8 cellular contexts compared by ENCODE assay signal in genomic region chr11:69643646-69644045, GRCh38. TPM values are rescaled to one million over a fixed set of nuclear protein-coding genes. Genes with fewer than 3 reads are reported as not detected.
DNase-seq lines count a peak whose midpoint lies in the region; ATAC-seq, FAIRE-seq and TF ChIP-seq lines count a peak whose summit lies in the region.

No MANE protein-coding gene starts in this region.

- no peaks in the 10 kb centered on the region for H3K27me3 Mint-ChIP-seq in Caco-2 (ENCODE audit: insufficient read depth, unreplicated experiment)

- peak overlapping the region; percentile 96 for H3K4me3 Mint-ChIP-seq in Caco-2 (ENCODE audit: unreplicated experiment)

- peak overlapping the region; percentile 9; the same call in 1 of the 2 replicates for H3K4me3 ChIP-seq in Caco-2 (ENCODE audit: low read depth, low read length)
- peak overlapping the region; percentile 46 to 84 (median 68) for H3K4me3 ChIP-seq in pancreas

- H3K9me3 Mint-ChIP-seq in Caco-2 (ENCODE audit: unreplicated experiment), result no peaks in the 10 kb centered on the region

- CTCF ChIA-PET in Caco-2 (lab: Charles Lee), result interaction anchor here (0.8 to 1.6 kb wide), 8 partner anchors 27 to 542 kb away, joined by 3 to 9 read pairs (median 3); a partner anchor contains a TSS

- FAIRE-seq in pancreas (lab: Jason Lieb, UNC), result no peak

- peaks cover 13% of the 10 kb centered on the region for H3K4me1 Mint-ChIP-seq in Caco-2 (ENCODE audit: low read depth, unreplicated experiment)

- no peaks in the 10 kb centered on the region for H3K9me3 ChIP-seq in Caco-2
- no peaks in the 10 kb centered on the region for H3K9me3 ChIP-seq in pancreas

- no peaks in the 10 kb centered on the region for H3K27me3 ChIP-seq in Caco-2 (replicated peaks; ENCODE audit: control insufficient read depth, insufficient read depth, low read length)
- peaks cover 0 to 9% (median 0%) of the 10 kb centered on the region in 4 donors for H3K27me3 ChIP-seq in pancreas

- H3K36me3 ChIP-seq in Caco-2 (ENCODE audit: control insufficient read depth, insufficient read depth, low read length) (peaks cover 12% of the 10 kb centered on the region), pancreas (peaks cover 0 to 6% (median 0%) of the 10 kb centered on the region in 3 donors)

- peaks cover 10% of the 10 kb centered on the region for H3K4me1 ChIP-seq in Caco-2
- H3K4me1 ChIP-seq in pancreas, result peaks cover 0 to 18% (median 11%) of the 10 kb centered on the region in 3 donors

- H3K27ac ChIP-seq in epithelial cell of prostate (peak overlapping the region; percentile 86), pancreas (peak overlapping the region in 2 of 4 donors; percentile 67), substantia nigra (ENCODE audit: low read depth, low read length, poor library complexity, severe bottlenecking) (no peak overlapping the region)

- TF ChIP-seq CTCF in Caco-2 (IDR thresholded peaks at IDR 0.05; ENCODE audit: insufficient read depth in 1 of 2, low read depth in 1 of 2, low read length in 1 of 2, severe bottlenecking in 1 of 2, unreplicated experiment in 1 of 2) (no peak), pancreas (IDR thresholded peaks at IDR 0.05) (peak in 2 of 4 donors; percentile 3 to 11)

- DNase-seq in Caco-2, result peak in 1 of 2 experiments; percentile 44
- no peak for DNase-seq in epithelial cell of prostate (ENCODE audit: low read depth, low spot score)
- DNase-seq in pancreas, result peak in 1 of 6 donors; percentile 71
- DNase-seq in substantia nigra (lab: John Stamatoyannopoulos, UW), result no peak
- no peak for DNase-seq in AG08395 (ENCODE audit: low spot score)

- WGBS in pancreas, 2 donors, result 11 to 14% methylated on average over 26 to 27 of the region's 27 CpGs

- POLR2A ChIA-PET in Caco-2 (lab: Charles Lee), result interaction anchor here (1.4 kb wide), 1 partner anchor 355 kb away, joined by 3 read pairs; no protein-coding TSS in a partner anchor

- intact Hi-C loops in Caco-2 (cut with micrococcal nuclease; ENCODE audit: unreplicated experiment) (loop anchor here (1.0 kb wide), 4 partner anchors 206 to 542 kb away; no protein-coding TSS in a partner anchor), pancreas (cut with DNase I) (no loop called here)

- H3K27ac Mint-ChIP-seq in Caco-2 (ENCODE audit: unreplicated experiment), result peak overlapping the region; percentile 45

- peak in 1 of 4 donors; percentile 1 for ATAC-seq in pancreas
- no peak for ATAC-seq in HG03342 (IDR thresholded peaks at IDR 0.05; ENCODE audit: unreplicated experiment)
- no peak for ATAC-seq in HG02763 (IDR thresholded peaks at IDR 0.05; ENCODE audit: unreplicated experiment)

- no TSS peak for BruUV-seq in Caco-2 (replicated peaks; lab: Mats Ljungman, UMichigan)

- peaks cover 87% of the 10 kb centered on the region for H3K36me3 Mint-ChIP-seq in Caco-2 (ENCODE audit: insufficient read depth, unreplicated experiment)

TF ChIP-seq in PFSK-1, 5 proteins besides CTCF, POLR2A, EP300 and RAD21:
- TF ChIP-seq FOXP2 (optimal IDR thresholded peaks at IDR 0.05; ENCODE audit: borderline replicate concordance, extremely low read depth, extremely low read length, insufficient read depth), result no peak
- peak; percentile 29; the same call in 1 of the 2 replicates for TF ChIP-seq POLR2AphosphoS5 (IDR thresholded peaks at IDR 0.05; ENCODE audit: low read depth, low read length)

RNA-seq across cellular contexts. Expression of gene CCND1, which starts 2.7 kb away (rescaled TPM):
- total RNA-seq in Caco-2 (2022) (288 and 331 TPM in 2 replicates), pancreas (100 to 1,000 TPM in 2 of 6 donors, 10 to 100 TPM in 4; 65.6 to 126 (median 95.3) TPM)
- 816 TPM for polyA plus RNA-seq in PFSK-1 (2012; ENCODE audit: insufficient read length, low read depth)
- polyA plus RNA-seq in pancreas, result 10 to 100 TPM; 24.6 to 32.7 TPM

RNA-seq across cellular contexts. Expression of gene LTO1, which starts 31.5 kb away (rescaled TPM):
- 49.3 and 51.3 TPM in 2 replicates for total RNA-seq in Caco-2 (2022)
- 174 TPM for polyA plus RNA-seq in PFSK-1 (2012; ENCODE audit: insufficient read length, low read depth)
- 10 to 100 TPM in 4 of 6 donors, 1 to 10 TPM in 2; 7.7 to 13.3 (median 12.1) TPM for total RNA-seq in pancreas
- 10 to 100 TPM; 24.2 to 27.8 TPM for polyA plus RNA-seq in pancreas
